ENCODE assay signal across 28 cellular contexts in the genomic region with DNA sequence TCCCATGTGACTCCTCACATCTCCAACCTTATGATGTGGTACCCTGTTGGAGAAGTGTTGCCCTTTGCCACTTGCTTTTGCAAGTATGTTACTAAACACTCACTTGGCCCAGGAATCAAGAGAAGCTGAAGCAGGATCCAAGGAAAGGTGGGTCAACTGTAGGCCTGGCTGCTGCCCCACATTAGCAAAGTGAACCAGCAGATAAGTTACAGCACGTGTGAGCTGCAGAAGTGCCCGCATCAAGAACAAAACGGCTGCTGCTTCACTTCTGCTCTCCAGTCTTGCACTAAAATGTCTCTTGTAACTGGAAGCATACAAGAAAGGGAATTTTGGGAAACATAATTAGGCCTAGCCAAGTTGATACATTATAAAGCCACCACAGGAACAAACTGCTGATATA.
"Had no signal": no experiment of that assay in that cellular context is flagged by ENCODE, and none has a peak within 500 bp of the region (broad histone marks: within the 10 kb centered on the region; RNA-seq: fewer than 3 reads in every experiment).

No MANE protein-coding gene starts in this region.

- H3K9me3 Mint-ChIP-seq: naive B cell; naive thymus-derived CD8-positive, alpha-beta T cell; natural killer cell treated with Interleukin-12 subunit alpha and Interleukin-12 subunit beta and Interleukin-15 and Interleukin-18, amount 100 ng/mL, for 72 hours; neural progenitor cell; stimulated activated effector memory CD8-positive, alpha-beta T cell treated with anti-CD3 and anti-CD28 coated beads, Interleukin-12 subunit alpha, Interleukin-12 subunit beta, amount 100 ng/mL, for 72 hours; stimulated activated naive CD8-positive, alpha-beta T cell treated with anti-CD3 and anti-CD28 coated beads, Interleukin-15, amount 100 ng/mL, for 72 hours; type B pancreatic cell had no signal

- H3K4me3 ChIP-seq: neural progenitor cell, pancreas, prostate gland, right lobe of liver, sigmoid colon, suprapubic skin, testis, tibial artery, transverse colon, upper lobe of right lung had no signal

- H3K27me3 ChIP-seq: neural progenitor cell, neutrophil, pancreas, right lobe of liver, sigmoid colon, suprapubic skin, testis, tibial artery, upper lobe of right lung had no signal

- H3K4me1 ChIP-seq: neural progenitor cell, pancreas, prostate gland, right lobe of liver, sigmoid colon, suprapubic skin, testis, tibial artery, transverse colon, upper lobe of right lung had no signal

- H3K4me1 Mint-ChIP-seq: naive B cell; naive thymus-derived CD8-positive, alpha-beta T cell; stimulated activated effector memory CD8-positive, alpha-beta T cell treated with anti-CD3 and anti-CD28 coated beads, Interleukin-12 subunit alpha, Interleukin-12 subunit beta, amount 100 ng/mL, for 72 hours; stimulated activated naive CD8-positive, alpha-beta T cell treated with anti-CD3 and anti-CD28 coated beads, Interleukin-15, amount 100 ng/mL, for 72 hours had no signal

- H2AFZ ChIP-seq: neural progenitor cell had no signal

- H3K36me3 ChIP-seq: neural progenitor cell, pancreas, prostate gland, right lobe of liver, transverse colon had no signal

- H3K4me2 ChIP-seq: neural progenitor cell had no signal

- H3K27me3 Mint-ChIP-seq: stimulated activated naive CD8-positive, alpha-beta T cell treated with anti-CD3 and anti-CD28 coated beads, Interleukin-15, amount 100 ng/mL, for 72 hours; type B pancreatic cell had no signal

- H3K27ac ChIP-seq: neural progenitor cell, neutrophil, pancreas, prostate gland, right lobe of liver, sigmoid colon, suprapubic skin, testis, tibial artery, transverse colon, upper lobe of right lung had no signal

- H3K9ac ChIP-seq: neural progenitor cell had no signal

- ATAC-seq: naive thymus-derived CD8-positive, alpha-beta T cell; pancreas; right cardiac atrium; right lobe of liver; stimulated activated naive CD8-positive, alpha-beta T cell treated with anti-CD3 and anti-CD28 coated beads, Interleukin-15, amount 100 ng/mL, for 72 hours; stimulated activated naive CD8-positive, alpha-beta T cell treated with anti-CD3 and anti-CD28 coated beads, Interleukin-15, Interleukin-2, amounts not matched to agents 100 U/mL and 50 U/mL, for 24 hours; upper lobe of right lung had no signal

- H3K27ac Mint-ChIP-seq: naive B cell; naive thymus-derived CD8-positive, alpha-beta T cell; natural killer cell treated with Interleukin-12 subunit alpha and Interleukin-12 subunit beta and Interleukin-15 and Interleukin-18, amount 100 ng/mL, for 72 hours; neural progenitor cell; stimulated activated effector memory CD8-positive, alpha-beta T cell treated with anti-CD3 and anti-CD28 coated beads, Interleukin-12 subunit alpha, Interleukin-12 subunit beta, amount 100 ng/mL, for 72 hours; stimulated activated naive CD8-positive, alpha-beta T cell treated with anti-CD3 and anti-CD28 coated beads, Interleukin-15, amount 100 ng/mL, for 72 hours; type B pancreatic cell had no signal

- DNase-seq: naive B cell; naive thymus-derived CD8-positive, alpha-beta T cell; nucleus accumbens; pancreas; retina; right cardiac atrium; right lobe of liver; sigmoid colon; small intestine; stimulated activated CD4-positive, alpha-beta T cell treated with anti-CD3 and anti-CD28 coated beads, Interleukin-15, amount 100 ng/mL, for 24 hours; stimulated activated CD4-positive, alpha-beta T cell treated with anti-CD3 and anti-CD28 coated beads, Interleukin-2, amount 100 ng/mL, for 24 hours; stimulated activated CD4-positive, alpha-beta T cell treated with anti-CD3 and anti-CD28 coated beads, Interleukin-2, amount 100 ng/mL, for 48 hours; stimulated activated CD4-positive, alpha-beta T cell treated with anti-CD3 and anti-CD28 coated beads, Interleukin-4, amount 100 ng/mL, for 24 hours; stimulated activated naive CD4-positive, alpha-beta T cell; stimulated activated naive CD8-positive, alpha-beta T cell treated with anti-CD3 and anti-CD28 coated beads, Interleukin-15, amount 100 ng/mL, for 72 hours; stimulated activated naive CD8-positive, alpha-beta T cell treated with anti-CD3 and anti-CD28 coated beads, Interleukin-15, Interleukin-2, amounts not matched to agents 100 U/mL and 50 U/mL, for 24 hours; substantia nigra; testis; tibial artery; transverse colon; upper lobe of right lung had no signal

- H3K9me3 ChIP-seq: neutrophil, prostate gland, right lobe of liver, sigmoid colon, suprapubic skin, testis, tibial artery, transverse colon, upper lobe of right lung had no signal

- H3K4me3 Mint-ChIP-seq: naive B cell; naive thymus-derived CD8-positive, alpha-beta T cell; natural killer cell treated with Interleukin-12 subunit alpha and Interleukin-12 subunit beta and Interleukin-15 and Interleukin-18, amount 100 ng/mL, for 72 hours; neural progenitor cell; stimulated activated effector memory CD8-positive, alpha-beta T cell treated with anti-CD3 and anti-CD28 coated beads, Interleukin-12 subunit alpha, Interleukin-12 subunit beta, amount 100 ng/mL, for 72 hours; stimulated activated naive CD8-positive, alpha-beta T cell treated with anti-CD3 and anti-CD28 coated beads, Interleukin-15, amount 100 ng/mL, for 72 hours; type B pancreatic cell had no signal

- H3K36me3 Mint-ChIP-seq: naive B cell; natural killer cell treated with Interleukin-12 subunit alpha and Interleukin-12 subunit beta and Interleukin-15 and Interleukin-18, amount 100 ng/mL, for 72 hours; stimulated activated effector memory CD8-positive, alpha-beta T cell treated with anti-CD3 and anti-CD28 coated beads, Interleukin-12 subunit alpha, Interleukin-12 subunit beta, amount 100 ng/mL, for 72 hours; type B pancreatic cell had no signal
